In the genomic region with DNA sequence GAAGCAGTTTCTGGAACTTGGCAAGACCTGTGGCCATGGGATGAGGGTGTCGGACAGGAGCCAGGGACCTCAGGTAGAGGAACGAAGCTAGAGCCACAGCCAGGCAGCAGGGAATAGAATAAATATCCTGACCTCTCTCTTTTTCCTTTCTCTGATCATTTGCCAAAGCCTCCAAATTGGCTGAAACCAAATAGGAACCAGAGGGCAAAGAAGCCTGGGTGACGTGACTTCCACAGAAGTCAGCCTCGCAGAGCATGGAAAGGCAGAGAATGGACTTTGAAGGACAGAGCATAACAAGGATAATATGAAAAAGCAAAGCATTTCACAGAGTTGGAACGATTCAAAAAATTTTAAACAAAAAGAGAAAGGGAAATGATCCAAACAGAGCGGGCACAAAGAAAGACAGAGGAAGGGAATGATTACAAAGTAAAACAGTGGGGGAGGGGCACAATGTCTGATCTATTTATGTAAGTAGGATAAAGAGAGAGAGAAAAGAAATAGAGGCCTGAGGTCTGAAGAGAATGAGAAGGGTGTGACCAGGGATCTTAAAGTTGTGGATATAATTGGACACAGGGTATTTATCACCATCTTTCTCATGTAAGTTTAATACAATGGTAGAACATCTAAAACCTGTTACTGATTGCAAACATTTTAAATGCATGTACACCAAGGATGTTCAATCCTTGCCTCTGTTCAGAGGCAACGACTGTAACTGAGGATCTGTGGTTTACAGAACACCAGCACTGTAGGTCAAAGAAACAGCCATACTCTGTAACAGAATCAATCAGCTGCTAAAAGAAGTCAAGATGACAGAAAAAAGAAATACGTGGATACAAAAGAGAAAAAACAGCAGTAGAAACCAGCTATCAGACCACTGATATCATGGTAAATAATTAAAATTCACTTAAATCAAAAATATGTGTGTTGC, we compare ENCODE assay signal across 1 cellular context.
TF ChIP-seq lines count a peak whose summit lies in the region.

No MANE protein-coding gene starts in this region.

TF ChIP-seq in HepG2, 621 proteins besides CTCF, POLR2A, EP300 and RAD21:
- TF ChIP-seq BRD4 (CRISPR knock-in tag; IDR thresholded peaks at IDR 0.05) (no peak), IKZF5 (CRISPR knock-in tag; IDR thresholded peaks at IDR 0.05) (no peak), ZNF629 (CRISPR knock-in tag; conservative IDR thresholded peaks at IDR 0.05) (no peak), NFIB (CRISPR knock-in tag; IDR thresholded peaks at IDR 0.05; ENCODE audit: borderline replicate concordance) (no peak), NFYC (CRISPR knock-in tag; IDR thresholded peaks at IDR 0.05) (no peak), KLF15 (CRISPR knock-in tag; IDR thresholded peaks at IDR 0.05; ENCODE audit: borderline replicate concordance) (no peak), GATAD1 (CRISPR knock-in tag; IDR thresholded peaks at IDR 0.05) (no peak), ZNF567 (CRISPR knock-in tag; IDR thresholded peaks at IDR 0.05; ENCODE audit: borderline replicate concordance) (no peak)
- TF ChIP-seq, protein P1, sequence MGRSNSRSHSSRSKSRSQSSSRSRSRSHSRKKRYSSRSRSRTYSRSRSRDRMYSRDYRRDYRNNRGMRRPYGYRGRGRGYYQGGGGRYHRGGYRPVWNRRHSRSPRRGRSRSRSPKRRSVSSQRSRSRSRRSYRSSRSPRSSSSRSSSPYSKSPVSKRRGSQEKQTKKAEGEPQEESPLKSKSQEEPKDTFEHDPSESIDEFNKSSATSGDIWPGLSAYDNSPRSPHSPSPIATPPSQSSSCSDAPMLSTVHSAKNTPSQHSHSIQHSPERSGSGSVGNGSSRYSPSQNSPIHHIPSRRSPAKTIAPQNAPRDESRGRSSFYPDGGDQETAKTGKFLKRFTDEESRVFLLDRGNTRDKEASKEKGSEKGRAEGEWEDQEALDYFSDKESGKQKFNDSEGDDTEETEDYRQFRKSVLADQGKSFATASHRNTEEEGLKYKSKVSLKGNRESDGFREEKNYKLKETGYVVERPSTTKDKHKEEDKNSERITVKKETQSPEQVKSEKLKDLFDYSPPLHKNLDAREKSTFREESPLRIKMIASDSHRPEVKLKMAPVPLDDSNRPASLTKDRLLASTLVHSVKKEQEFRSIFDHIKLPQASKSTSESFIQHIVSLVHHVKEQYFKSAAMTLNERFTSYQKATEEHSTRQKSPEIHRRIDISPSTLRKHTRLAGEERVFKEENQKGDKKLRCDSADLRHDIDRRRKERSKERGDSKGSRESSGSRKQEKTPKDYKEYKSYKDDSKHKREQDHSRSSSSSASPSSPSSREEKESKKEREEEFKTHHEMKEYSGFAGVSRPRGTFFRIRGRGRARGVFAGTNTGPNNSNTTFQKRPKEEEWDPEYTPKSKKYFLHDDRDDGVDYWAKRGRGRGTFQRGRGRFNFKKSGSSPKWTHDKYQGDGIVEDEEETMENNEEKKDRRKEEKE (IDR thresholded peaks at IDR 0.05): no peak
- TF ChIP-seq, protein P2, sequence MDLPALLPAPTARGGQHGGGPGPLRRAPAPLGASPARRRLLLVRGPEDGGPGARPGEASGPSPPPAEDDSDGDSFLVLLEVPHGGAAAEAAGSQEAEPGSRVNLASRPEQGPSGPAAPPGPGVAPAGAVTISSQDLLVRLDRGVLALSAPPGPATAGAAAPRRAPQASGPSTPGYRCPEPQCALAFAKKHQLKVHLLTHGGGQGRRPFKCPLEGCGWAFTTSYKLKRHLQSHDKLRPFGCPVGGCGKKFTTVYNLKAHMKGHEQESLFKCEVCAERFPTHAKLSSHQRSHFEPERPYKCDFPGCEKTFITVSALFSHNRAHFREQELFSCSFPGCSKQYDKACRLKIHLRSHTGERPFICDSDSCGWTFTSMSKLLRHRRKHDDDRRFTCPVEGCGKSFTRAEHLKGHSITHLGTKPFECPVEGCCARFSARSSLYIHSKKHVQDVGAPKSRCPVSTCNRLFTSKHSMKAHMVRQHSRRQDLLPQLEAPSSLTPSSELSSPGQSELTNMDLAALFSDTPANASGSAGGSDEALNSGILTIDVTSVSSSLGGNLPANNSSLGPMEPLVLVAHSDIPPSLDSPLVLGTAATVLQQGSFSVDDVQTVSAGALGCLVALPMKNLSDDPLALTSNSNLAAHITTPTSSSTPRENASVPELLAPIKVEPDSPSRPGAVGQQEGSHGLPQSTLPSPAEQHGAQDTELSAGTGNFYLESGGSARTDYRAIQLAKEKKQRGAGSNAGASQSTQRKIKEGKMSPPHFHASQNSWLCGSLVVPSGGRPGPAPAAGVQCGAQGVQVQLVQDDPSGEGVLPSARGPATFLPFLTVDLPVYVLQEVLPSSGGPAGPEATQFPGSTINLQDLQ (CRISPR knock-in tag; IDR thresholded peaks at IDR 0.05): no peak
- TF ChIP-seq, protein P3, sequence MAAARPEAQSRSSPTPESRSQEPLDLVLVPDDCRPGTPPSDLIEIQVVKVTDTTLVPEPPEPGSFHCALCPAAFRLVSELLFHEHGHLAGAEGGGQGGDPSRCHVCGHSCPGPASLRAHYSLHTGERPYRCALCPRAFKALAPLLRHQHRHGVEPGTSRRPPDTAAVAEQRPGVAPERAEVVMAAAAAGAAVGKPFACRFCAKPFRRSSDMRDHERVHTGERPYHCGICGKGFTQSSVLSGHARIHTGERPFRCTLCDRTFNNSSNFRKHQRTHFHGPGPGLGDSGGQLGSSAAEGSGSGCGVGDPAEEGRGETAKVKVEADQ (CRISPR knock-in tag; IDR thresholded peaks at IDR 0.05; ENCODE audit: borderline replicate concordance): no peak
- TF ChIP-seq, protein P4, sequence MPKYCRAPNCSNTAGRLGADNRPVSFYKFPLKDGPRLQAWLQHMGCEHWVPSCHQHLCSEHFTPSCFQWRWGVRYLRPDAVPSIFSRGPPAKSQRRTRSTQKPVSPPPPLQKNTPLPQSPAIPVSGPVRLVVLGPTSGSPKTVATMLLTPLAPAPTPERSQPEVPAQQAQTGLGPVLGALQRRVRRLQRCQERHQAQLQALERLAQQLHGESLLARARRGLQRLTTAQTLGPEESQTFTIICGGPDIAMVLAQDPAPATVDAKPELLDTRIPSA (CRISPR knock-in tag; IDR thresholded peaks at IDR 0.05; ENCODE audit: borderline replicate concordance): no peak
